Comparison of ENCODE assay signal across 8 cellular contexts in the genomic region with DNA sequence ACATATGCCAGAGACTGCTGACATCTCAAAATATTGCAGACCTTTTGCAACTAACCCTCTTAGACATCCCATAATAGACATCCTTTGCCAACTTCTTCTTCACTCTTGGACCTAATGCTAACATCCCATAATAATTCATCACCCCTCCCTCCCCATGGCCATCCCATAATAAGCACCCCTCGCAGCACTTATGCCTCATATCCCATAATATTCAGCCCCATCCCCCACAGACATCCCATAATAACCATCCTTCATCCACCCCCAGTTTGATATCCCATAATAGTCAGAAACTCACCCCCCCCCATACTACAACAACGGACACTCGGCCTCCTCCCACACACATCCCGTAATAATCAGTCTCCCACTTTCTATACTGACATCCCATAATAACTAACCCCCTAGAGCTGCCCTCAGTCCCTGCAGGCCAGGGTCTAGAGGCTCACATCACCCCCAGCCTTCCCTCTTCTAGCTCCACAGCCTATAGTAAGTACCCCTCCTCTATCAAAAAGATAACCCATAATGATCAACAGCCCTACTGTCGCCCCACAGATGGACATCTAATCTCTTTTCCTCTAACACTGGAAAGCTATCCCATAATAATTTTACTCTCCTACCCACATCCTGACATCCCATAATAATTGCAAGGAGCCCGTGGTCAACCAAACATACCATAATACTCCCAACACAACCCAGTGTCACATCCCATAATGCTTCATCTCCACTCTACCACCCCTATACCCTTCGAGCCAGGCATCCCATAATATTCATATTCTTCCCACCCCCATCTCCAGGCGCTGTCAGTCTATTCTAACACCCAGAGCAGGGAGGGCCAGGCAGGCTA.
A peak's percentile ranks its signal among the peaks of the same experiment; 100 is the strongest.
DNase-seq lines count a peak whose midpoint lies in the region; TF ChIP-seq lines count a peak whose summit lies in the region.

No MANE protein-coding gene starts in this region.

- peaks cover 53% of the 10 kb centered on the region for H3K4me1 Mint-ChIP-seq in activated T-cell treated with anti-CD3 and anti-CD28 coated beads, Interleukin-2, amount 50 U/mL, for 24 hours (ENCODE audit: low read depth)

- H3K4me3 ChIP-seq in OCI-LY1 (ENCODE audit: low read depth, low read length, poor library complexity, severe bottlenecking) (no peak overlapping the region), fibroblast of pulmonary artery (replicated peaks; ENCODE audit: low read depth, low read length) (no peak overlapping the region)

- TF ChIP-seq CTCF in OCI-LY1 (IDR thresholded peaks at IDR 0.05; ENCODE audit: low read length) (no peak), fibroblast of pulmonary artery (IDR thresholded peaks at IDR 0.05; ENCODE audit: low read length, missing control alignments) (no peak)

- H3K27me3 Mint-ChIP-seq in activated T-cell treated with anti-CD3 and anti-CD28 coated beads, Interleukin-2, amount 50 U/mL, for 24 hours: no peaks in the 10 kb centered on the region

- H3K79me2 ChIP-seq in OCI-LY1 (ENCODE audit: insufficient read depth, low read length): peaks cover 27% of the 10 kb centered on the region

- peaks cover 33% of the 10 kb centered on the region for H3K36me3 Mint-ChIP-seq in activated T-cell treated with anti-CD3 and anti-CD28 coated beads, Interleukin-2, amount 50 U/mL, for 24 hours (ENCODE audit: low read depth)

- peaks cover 24% of the 10 kb centered on the region; the same call in 1 of the 2 replicates for H3K36me3 ChIP-seq in OCI-LY1 (ENCODE audit: insufficient read depth, low read length)

- H3K9ac ChIP-seq in OCI-LY1 (ENCODE audit: low read length): no peak overlapping the region

- H3K27ac Mint-ChIP-seq in activated T-cell treated with anti-CD3 and anti-CD28 coated beads, Interleukin-2, amount 50 U/mL, for 24 hours: no peak overlapping the region

- peaks cover 55% of the 10 kb centered on the region for H3K4me1 ChIP-seq in OCI-LY1 (ENCODE audit: insufficient read depth, low read length, severe bottlenecking)

- peak; percentile 75 for DNase-seq in activated naive CD4-positive, alpha-beta T cell treated with Interleukin-2 at 50 U/mL for 16 hours
- no peak for DNase-seq in activated naive CD4-positive, alpha-beta T cell (lab: John Stamatoyannopoulos, UW)
- DNase-seq in Kasumi-1 (lab: John Stamatoyannopoulos, UW) (peak; percentile 89 to 91), fibroblast of pulmonary artery (ENCODE audit: low read depth) (peak; percentile 59), pons (ENCODE audit: low spot score) (peak; percentile 86), amniotic stem cell (lab: John Stamatoyannopoulos, UW) (no peak)
- DNase-seq in activated T-cell treated with anti-CD3 and anti-CD28 coated beads, Interleukin-2, amount 50 U/mL, for 24 hours: peak; percentile 42

- H2AFZ ChIP-seq in OCI-LY1 (ENCODE audit: low read length): no peak overlapping the region

- peak overlapping the region; percentile 68 for H3K27ac ChIP-seq in OCI-LY1 (ENCODE audit: low read depth, low read length, poor library complexity, severe bottlenecking)

- H3K9me3 ChIP-seq in OCI-LY1 (ENCODE audit: low read length): no peaks in the 10 kb centered on the region

- no peak overlapping the region for H3K4me3 Mint-ChIP-seq in activated T-cell treated with anti-CD3 and anti-CD28 coated beads, Interleukin-2, amount 50 U/mL, for 24 hours

- H3F3A ChIP-seq in OCI-LY1 (ENCODE audit: insufficient read depth, low read length): peaks cover 19% of the 10 kb centered on the region

- H3K9me2 ChIP-seq in OCI-LY1 (ENCODE audit: low read depth, low read length): no peaks in the 10 kb centered on the region

- H3K27me3 ChIP-seq in OCI-LY1 (ENCODE audit: insufficient read depth, low read length): no peaks in the 10 kb centered on the region

- no peaks in the 10 kb centered on the region for H3K9me3 Mint-ChIP-seq in activated T-cell treated with anti-CD3 and anti-CD28 coated beads, Interleukin-2, amount 50 U/mL, for 24 hours

- H3K4me2 ChIP-seq in OCI-LY1 (ENCODE audit: low read length): no peak overlapping the region

- H4K20me1 ChIP-seq in OCI-LY1 (ENCODE audit: insufficient read depth, low read length): no peaks in the 10 kb centered on the region; the same call in 1 of the 2 replicates

Comparison
In these comparisons a context has a peak if more than half of its experiments do, and no peak if none do; other contexts are left out.
1. DNase-seq: peak in activated naive CD4-positive, alpha-beta T cell treated with Interleukin-2 at 50 U/mL for 16 hours (single experiment), Kasumi-1 (2 of 2), activated T-cell treated with anti-CD3 and anti-CD28 coated beads, Interleukin-2, amount 50 U/mL, for 24 hours (single experiment), fibroblast of pulmonary artery (single experiment) and pons (single experiment); none in activated naive CD4-positive, alpha-beta T cell (0 of 4) and amniotic stem cell (single experiment).